19 cellular contexts compared by ENCODE assay signal in the genomic region with DNA sequence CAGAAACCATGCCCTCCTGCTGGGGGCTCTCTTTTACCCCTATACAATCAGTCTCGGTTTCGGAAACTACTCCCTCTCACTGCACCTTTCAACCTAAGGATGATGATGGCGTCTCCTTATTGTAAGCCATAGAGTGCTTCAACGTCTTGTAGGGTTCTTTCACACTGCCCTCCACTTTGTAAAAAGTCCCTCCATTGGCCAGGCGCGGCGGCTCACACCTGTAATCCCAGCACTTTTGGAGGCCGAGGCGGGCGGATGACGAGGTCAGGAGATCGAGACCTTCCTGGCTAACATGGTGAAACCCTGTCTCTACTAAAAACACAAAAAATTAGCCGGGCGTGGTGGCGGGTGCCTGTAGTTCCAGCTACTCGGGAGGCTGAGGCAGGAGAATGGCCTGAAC. TPM values are rescaled to one million over a fixed set of nuclear protein-coding genes. Genes with fewer than 3 reads are reported as not detected.
"Had no signal": no experiment of that assay in that cellular context is flagged by ENCODE, and none has a peak within 500 bp of the region (broad histone marks: within the 10 kb centered on the region; RNA-seq: fewer than 3 reads in every experiment).

No MANE protein-coding gene starts in this region.

RNA-seq across cellular contexts. Expression of a gene that starts 19.5 kb away (rescaled TPM):
- total RNA-seq: activated CD4-positive, alpha-beta memory T cell treated with anti-CD3 and anti-CD28 coated beads for 36 hours; activated CD4-positive, alpha-beta T cell treated with anti-CD3 and anti-CD28 coated beads for 36 hours; activated CD4-positive, alpha-beta T cell treated with anti-CD3 and anti-CD28 coated beads, Interleukin-2, amount 10 ng/mL, durations not matched to agents 24 days and 14 days; activated CD8-positive, alpha-beta T cell treated with anti-CD3 and anti-CD28 coated beads, Interleukin-2, amount 10 ng/mL, durations not matched to agents 7 days and 5 days; activated T-helper 17 cell treated with anti-CD3 and anti-CD28 coated beads, Interleukin-2, amount 50 U/mL, for 72 hours; aorta; body of pancreas; chondrocyte; dermis blood vessel endothelial cell; endothelial cell of umbilical vein; esophagus squamous epithelium; fibroblast of lung; fibroblast of villous mesenchyme; gastroesophageal sphincter; glomerular endothelial cell had no signal
- polyA plus RNA-seq: endothelial cell of umbilical vein, esophagus, fibroblast of lung had no signal

RNA-seq across cellular contexts. Expression of a gene that starts 51.3 kb away (rescaled TPM):
- total RNA-seq: activated CD4-positive, alpha-beta memory T cell treated with anti-CD3 and anti-CD28 coated beads for 36 hours; activated CD4-positive, alpha-beta T cell treated with anti-CD3 and anti-CD28 coated beads for 36 hours; activated CD4-positive, alpha-beta T cell treated with anti-CD3 and anti-CD28 coated beads, Interleukin-2, amount 10 ng/mL, durations not matched to agents 24 days and 14 days; activated CD8-positive, alpha-beta T cell treated with anti-CD3 and anti-CD28 coated beads, Interleukin-2, amount 10 ng/mL, durations not matched to agents 7 days and 5 days; activated naive CD8-positive, alpha-beta T cell treated with anti-CD3 and anti-CD28 coated beads for 36 hours; activated T-cell treated with anti-CD3 and anti-CD28 coated beads, Interleukin-2, amount 50 U/mL, for 4 hours; activated T-helper 17 cell treated with anti-CD3 and anti-CD28 coated beads, Interleukin-2, amount 50 U/mL, for 72 hours; adrenal gland; aorta; body of pancreas; chondrocyte; dermis blood vessel endothelial cell; endothelial cell of umbilical vein; esophagus squamous epithelium; fibroblast of lung; fibroblast of villous mesenchyme; gastroesophageal sphincter; glomerular endothelial cell had no signal
- polyA plus RNA-seq: adrenal gland, aorta, endothelial cell of umbilical vein, fibroblast of lung had no signal

RNA-seq across cellular contexts. Expression of a gene that starts 55.4 kb away (rescaled TPM):
- total RNA-seq: activated CD8-positive, alpha-beta T cell treated with anti-CD3 and anti-CD28 coated beads, Interleukin-2, amount 10 ng/mL, durations not matched to agents 7 days and 5 days; activated naive CD8-positive, alpha-beta T cell treated with anti-CD3 and anti-CD28 coated beads for 36 hours; endothelial cell of umbilical vein; fibroblast of lung; fibroblast of villous mesenchyme; glomerular endothelial cell had no signal
- polyA plus RNA-seq: aorta had no signal
